2 cellular contexts compared by ENCODE assay signal in genomic region chr13:36299469-36299868, GRCh38. TPM values are rescaled to one million over a fixed set of nuclear protein-coding genes. Genes with fewer than 3 reads are reported as not detected.
"Had no signal": no experiment of that assay in that cellular context is flagged by ENCODE, and none has a peak within 500 bp of the region (broad histone marks: within the 10 kb centered on the region; RNA-seq: fewer than 3 reads in every experiment).

No MANE protein-coding gene starts in this region.

RNA-seq across cellular contexts. Expression of gene CCDC169, which starts 1.9 kb away (rescaled TPM):
- total RNA-seq: natural killer cell treated with Interleukin-12 subunit alpha and Interleukin-12 subunit beta and Interleukin-15 and Interleukin-18, amount 100 ng/mL, for 72 hours; vagina had no signal
